In the genomic region with DNA sequence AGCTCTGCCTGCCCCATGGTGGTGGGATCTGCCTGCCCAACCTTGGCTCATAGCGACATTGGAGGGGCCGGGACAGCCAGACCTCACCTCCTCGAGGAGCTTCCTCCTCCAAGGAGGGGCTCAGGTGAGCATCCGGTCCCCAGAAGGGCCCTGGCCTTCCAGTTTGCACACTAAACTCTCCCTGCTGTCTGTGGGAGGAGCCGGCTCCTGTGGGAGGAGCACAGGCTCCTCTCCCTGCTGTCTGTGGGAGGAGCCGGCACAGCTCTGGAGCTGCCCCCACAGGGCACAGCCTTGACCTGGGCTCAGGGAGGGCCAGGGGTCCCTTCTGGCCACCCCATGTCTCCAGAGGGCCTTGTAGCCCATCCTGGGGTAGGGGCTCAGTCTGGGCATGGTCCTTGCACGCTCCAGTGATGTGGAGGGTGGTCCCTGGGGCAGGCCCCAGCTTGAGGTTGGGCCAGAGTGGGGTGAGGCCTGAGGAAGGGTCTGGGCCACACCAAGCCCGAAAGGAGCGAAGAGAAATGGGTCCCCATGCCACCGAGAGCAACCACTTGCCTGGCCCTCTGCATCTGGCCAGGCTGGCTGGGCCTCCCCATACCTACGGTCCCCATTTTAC, we compare ENCODE assay signal across 20 cellular contexts.
DNase-seq lines count a peak whose midpoint lies in the region; ATAC-seq and TF ChIP-seq lines count a peak whose summit lies in the region.
"Had no signal": no experiment of that assay in that cellular context is flagged by ENCODE, and none has a peak within 500 bp of the region (broad histone marks: within the 10 kb centered on the region; RNA-seq: fewer than 3 reads in every experiment).

No MANE protein-coding gene starts in this region.

- no peaks in the 10 kb centered on the region for H4K20me1 ChIP-seq in osteoblast (ENCODE audit: insufficient read depth, low read length)

- no peaks in the 10 kb centered on the region for H3K79me2 ChIP-seq in osteoblast (ENCODE audit: insufficient read depth, low read length)

- H3K27me3 ChIP-seq in RWPE2 (ENCODE audit: insufficient read depth, poor library complexity, severe bottlenecking) (peaks cover 6% of the 10 kb centered on the region), osteoblast (ENCODE audit: insufficient read depth, low read length) (no peaks in the 10 kb centered on the region)
- H3K27me3 ChIP-seq: foreskin keratinocyte had no signal

- no peaks in the 10 kb centered on the region for H3K4me1 Mint-ChIP-seq in activated CD8-positive, alpha-beta memory T cell treated with anti-CD3 and anti-CD28 coated beads, Interleukin-2, amount 10 ng/mL, durations not matched to agents 7 days and 5 days

- DNase-seq in activated CD8-positive, alpha-beta memory T cell treated with anti-CD3 and anti-CD28 coated beads, Interleukin-2, amount 10 ng/mL, durations not matched to agents 7 days and 5 days: peak; percentile 36
- DNase-seq in activated CD8-positive, alpha-beta memory T cell treated with anti-CD3 and anti-CD28 coated beads, Interleukin-2, amount 50 U/mL, for 48 hours: no peak
- DNase-seq in GM10248 (ENCODE audit: extremely low spot score): peak; percentile 17
- DNase-seq in RWPE2 (ENCODE audit: low spot score): peak; percentile 62
- DNase-seq in osteoblast (ENCODE audit: insufficient read length, low spot score, missing footprints): peak; percentile 62
- DNase-seq in midbrain (lab: John Stamatoyannopoulos, UW): no peak
- no peak for DNase-seq in lower leg skin (ENCODE audit: low spot score in 2 of 2)
- DNase-seq: ACHN; C1 segment of cervical spinal cord; Calu3; cerebellar nuclear complex; effector CD4-positive, alpha-beta T cell; foreskin keratinocyte; GOT3; naive thymus-derived CD4-positive, alpha-beta T cell; NCI-H1694; spleen; stimulated activated CD4-positive, alpha-beta T cell treated with anti-CD3 and anti-CD28 coated beads, Interleukin-2, amount 100 ng/mL, for 48 hours had no signal

- no peak for TF ChIP-seq POLR2A in lower leg skin (IDR thresholded peaks at IDR 0.05)

- H3K36me3 Mint-ChIP-seq in activated CD8-positive, alpha-beta memory T cell treated with anti-CD3 and anti-CD28 coated beads, Interleukin-2, amount 10 ng/mL, durations not matched to agents 7 days and 5 days: no peaks in the 10 kb centered on the region
- H3K36me3 Mint-ChIP-seq: naive thymus-derived CD4-positive, alpha-beta T cell; stimulated activated effector memory CD8-positive, alpha-beta T cell treated with anti-CD3 and anti-CD28 coated beads, Interleukin-12 subunit alpha, Interleukin-12 subunit beta, amount 100 ng/mL, for 72 hours had no signal

- no peak overlapping the region for H3K4me3 Mint-ChIP-seq in activated CD8-positive, alpha-beta memory T cell treated with anti-CD3 and anti-CD28 coated beads, Interleukin-2, amount 10 ng/mL, durations not matched to agents 7 days and 5 days
- H3K4me3 Mint-ChIP-seq: naive thymus-derived CD4-positive, alpha-beta T cell; stimulated activated effector memory CD8-positive, alpha-beta T cell treated with anti-CD3 and anti-CD28 coated beads, Interleukin-12 subunit alpha, Interleukin-12 subunit beta, amount 100 ng/mL, for 72 hours had no signal

- intact Hi-C loops in lower leg skin (cut with DNase I; ENCODE audit: low total_unique reads): no loop called here

- no peaks in the 10 kb centered on the region for H3K36me3 ChIP-seq in RWPE2 (ENCODE audit: low read depth)
- H3K36me3 ChIP-seq in osteoblast (ENCODE audit: insufficient read depth, low read length): no peaks in the 10 kb centered on the region
- H3K36me3 ChIP-seq: spleen had no signal

- no peaks in the 10 kb centered on the region for H3K9me3 Mint-ChIP-seq in activated CD8-positive, alpha-beta memory T cell treated with anti-CD3 and anti-CD28 coated beads, Interleukin-2, amount 10 ng/mL, durations not matched to agents 7 days and 5 days (ENCODE audit: low read depth)
- H3K9me3 Mint-ChIP-seq: naive thymus-derived CD4-positive, alpha-beta T cell; stimulated activated effector memory CD8-positive, alpha-beta T cell treated with anti-CD3 and anti-CD28 coated beads, Interleukin-12 subunit alpha, Interleukin-12 subunit beta, amount 100 ng/mL, for 72 hours had no signal

- H3K27ac ChIP-seq in RWPE2 (ENCODE audit: poor library complexity, severe bottlenecking): no peak overlapping the region
- H3K27ac ChIP-seq in osteoblast (ENCODE audit: low read depth, low read length): no peak overlapping the region
- H3K27ac ChIP-seq: foreskin keratinocyte, spleen had no signal

- no peak overlapping the region for H3K4me2 ChIP-seq in osteoblast (ENCODE audit: insufficient read depth, low read length)

- CTCF ChIA-PET in activated CD8-positive, alpha-beta memory T cell treated with anti-CD3 and anti-CD28 coated beads, Interleukin-2, amount 10 ng/mL, durations not matched to agents 7 days and 5 days (lab: Charles Lee): no interaction called here
- CTCF ChIA-PET in GM10248 (lab: Yijun Ruan, JAX): no interaction called here

- TF ChIP-seq CTCF in GM10248 (IDR thresholded peaks at IDR 0.05; ENCODE audit: control extremely low read depth, extremely low read depth, low read depth, missing control alignments) (no peak), RWPE2 (IDR thresholded peaks at IDR 0.05; ENCODE audit: poor library complexity, severe bottlenecking) (no peak), osteoblast (IDR thresholded peaks at IDR 0.05; ENCODE audit: extremely low read depth, low read depth, low read length) (no peak), lower leg skin (IDR thresholded peaks at IDR 0.05) (no peak)

- WGBS in lower leg skin, 2 donors: 77 to 83% methylated on average over 11 of the region's 11 CpGs

- H3K4me1 ChIP-seq in RWPE2 (ENCODE audit: insufficient read depth, poor library complexity, severe bottlenecking) (no peaks in the 10 kb centered on the region), osteoblast (ENCODE audit: insufficient read depth, low read length) (no peaks in the 10 kb centered on the region)
- H3K4me1 ChIP-seq: foreskin keratinocyte had no signal

- H3K4me3 ChIP-seq in RWPE2 (ENCODE audit: severe bottlenecking) (no peak overlapping the region), osteoblast (ENCODE audit: insufficient read depth, low read length) (no peak overlapping the region), lower leg skin (ENCODE audit: low read depth, poor library complexity, severe bottlenecking) (no peak overlapping the region)
- H3K4me3 ChIP-seq: spleen had no signal

- no peak overlapping the region for H3K27ac Mint-ChIP-seq in activated CD8-positive, alpha-beta memory T cell treated with anti-CD3 and anti-CD28 coated beads, Interleukin-2, amount 10 ng/mL, durations not matched to agents 7 days and 5 days
- H3K27ac Mint-ChIP-seq: naive thymus-derived CD4-positive, alpha-beta T cell; stimulated activated effector memory CD8-positive, alpha-beta T cell treated with anti-CD3 and anti-CD28 coated beads, Interleukin-12 subunit alpha, Interleukin-12 subunit beta, amount 100 ng/mL, for 72 hours had no signal

- no peaks in the 10 kb centered on the region for H3K27me3 Mint-ChIP-seq in activated CD8-positive, alpha-beta memory T cell treated with anti-CD3 and anti-CD28 coated beads, Interleukin-2, amount 10 ng/mL, durations not matched to agents 7 days and 5 days

- no peaks in the 10 kb centered on the region for H3K9me3 ChIP-seq in RWPE2 (ENCODE audit: severe bottlenecking)
- H3K9me3 ChIP-seq in osteoblast (ENCODE audit: low read depth, low read length): no peaks in the 10 kb centered on the region
- H3K9me3 ChIP-seq: spleen had no signal

- ATAC-seq in activated CD8-positive, alpha-beta memory T cell treated with anti-CD3 and anti-CD28 coated beads, Interleukin-2, amount 10 ng/mL, durations not matched to agents 7 days and 5 days: no peak
- ATAC-seq in RWPE2 (ENCODE audit: low read depth) (0 out of 3 replicates have a peak, but pooled peaks have one; percentile 19), HG03196 (IDR thresholded peaks at IDR 0.05; ENCODE audit: unreplicated experiment) (no peak)
- ATAC-seq: foreskin keratinocyte; naive thymus-derived CD4-positive, alpha-beta T cell; stimulated activated effector memory CD8-positive, alpha-beta T cell treated with anti-CD3 and anti-CD28 coated beads, Interleukin-12 subunit alpha, Interleukin-12 subunit beta, amount 100 ng/mL, for 72 hours had no signal

- POLR2A ChIA-PET in GM10248 (lab: Yijun Ruan, JAX): no interaction called here

- H2AFZ ChIP-seq in osteoblast (ENCODE audit: low read length): no peak overlapping the region

Comparison
In these comparisons a context has a peak if more than half of its experiments do, and no peak if none do; other contexts are left out.
1. DNase-seq: peak in activated CD8-positive, alpha-beta memory T cell treated with anti-CD3 and anti-CD28 coated beads, Interleukin-2, amount 10 ng/mL, durations not matched to agents 7 days and 5 days (single experiment), GM10248 (single experiment), RWPE2 (single experiment) and osteoblast (single experiment); none in activated CD8-positive, alpha-beta memory T cell treated with anti-CD3 and anti-CD28 coated beads, Interleukin-2, amount 50 U/mL, for 48 hours (single experiment), midbrain (single experiment) and lower leg skin (0 of 2).